Comparison of ENCODE assay signal across 11 cellular contexts in the genomic region with DNA sequence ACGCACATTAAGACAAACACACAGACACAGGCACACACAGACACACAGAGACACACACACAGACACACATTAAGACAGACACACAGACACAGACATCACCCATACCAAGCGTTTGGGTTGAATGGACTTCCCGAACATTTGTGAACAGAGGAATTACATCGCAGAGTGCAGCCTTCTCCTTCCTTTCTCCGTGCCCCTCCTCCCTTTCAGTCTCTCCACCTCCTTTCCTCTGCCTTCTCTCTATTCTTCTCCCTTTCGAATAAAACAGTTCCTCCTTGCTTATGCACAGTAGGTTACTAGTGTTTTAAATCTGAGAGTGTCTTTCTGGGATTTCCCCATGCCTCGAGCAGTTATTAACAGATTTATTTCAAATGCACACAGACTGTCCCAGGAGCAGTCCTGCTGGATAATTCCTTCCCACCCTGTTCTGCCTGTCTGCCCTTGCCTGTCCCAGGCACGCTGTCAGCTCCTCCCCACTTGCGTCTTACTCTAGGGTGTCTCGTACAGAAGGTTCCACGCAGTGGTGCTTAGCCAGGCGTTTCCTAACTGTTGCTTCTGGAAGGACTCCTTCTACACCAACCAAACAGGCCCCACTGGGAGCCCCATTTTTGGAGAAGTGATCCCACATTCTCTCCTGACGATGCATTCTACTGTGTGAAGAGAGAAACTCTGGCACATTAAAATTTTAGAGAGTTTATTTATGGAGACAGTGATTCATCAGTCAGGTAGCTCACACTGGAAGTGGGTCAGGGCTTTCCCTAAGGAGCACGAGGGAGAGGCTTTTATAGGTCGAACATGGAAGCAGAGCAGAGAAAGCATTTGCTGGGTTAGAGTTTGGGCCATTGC.
DNase-seq lines count a peak whose midpoint lies in the region; ATAC-seq and TF ChIP-seq lines count a peak whose summit lies in the region.
"Had no signal": no experiment of that assay in that cellular context is flagged by ENCODE, and none has a peak within 500 bp of the region (broad histone marks: within the 10 kb centered on the region; RNA-seq: fewer than 3 reads in every experiment).

No MANE protein-coding gene starts in this region.

- H3K36me3 Mint-ChIP-seq in activated T-cell treated with anti-CD3 and anti-CD28 coated beads, Interleukin-2, amount 50 U/mL, for 4 hours (ENCODE audit: insufficient read depth), result no peaks in the 10 kb centered on the region
- H3K36me3 Mint-ChIP-seq: activated naive CD4-positive, alpha-beta T cell treated with anti-CD3 and anti-CD28 coated beads, Interleukin-2, amount 50 U/mL, for 72 hours had no signal

- peak overlapping the region; percentile 43 for H3K27ac ChIP-seq in BLaER1
- H3K27ac ChIP-seq in RWPE2 (ENCODE audit: poor library complexity, severe bottlenecking), result no peak overlapping the region
- H3K27ac ChIP-seq in psoas muscle, result peak overlapping the region; percentile 92
- H3K27ac ChIP-seq: KMS-11 had no signal

- H3K27me3 ChIP-seq in BLaER1, result no peaks in the 10 kb centered on the region
- no peaks in the 10 kb centered on the region for H3K27me3 ChIP-seq in RWPE2 (ENCODE audit: insufficient read depth, poor library complexity, severe bottlenecking)
- no peaks in the 10 kb centered on the region for H3K27me3 ChIP-seq in psoas muscle (ENCODE audit: insufficient read depth in 3 of 3, low read length in 2 of 3)

- peaks cover 9% of the 10 kb centered on the region for H3K27me3 Mint-ChIP-seq in activated T-cell treated with anti-CD3 and anti-CD28 coated beads, Interleukin-2, amount 50 U/mL, for 4 hours (ENCODE audit: low read depth)

- no peaks in the 10 kb centered on the region for H3K9me3 Mint-ChIP-seq in activated T-cell treated with anti-CD3 and anti-CD28 coated beads, Interleukin-2, amount 50 U/mL, for 4 hours
- H3K9me3 Mint-ChIP-seq: activated B cell treated with CpG ODN at 0.5 μM for 24 hours; activated naive CD4-positive, alpha-beta T cell treated with anti-CD3 and anti-CD28 coated beads, Interleukin-2, amount 50 U/mL, for 72 hours had no signal

- no peaks in the 10 kb centered on the region for H4K20me1 ChIP-seq in BLaER1

- H3K9me3 ChIP-seq in BLaER1 (0 out of 2 replicates have a peak, but pooled peaks cover 6% of the 10 kb centered on the region), RWPE2 (ENCODE audit: severe bottlenecking) (no peaks in the 10 kb centered on the region), psoas muscle (no peaks in the 10 kb centered on the region)

- 23 to 38% (median 27%) methylated on average over 15 of the region's 15 CpGs for WGBS in psoas muscle, 3 donors

- no peaks in the 10 kb centered on the region for H3K4me1 Mint-ChIP-seq in activated T-cell treated with anti-CD3 and anti-CD28 coated beads, Interleukin-2, amount 50 U/mL, for 4 hours (ENCODE audit: low read depth)

- H3K9ac ChIP-seq in BLaER1, result no peak overlapping the region
- H3K9ac ChIP-seq: KMS-11 had no signal

- TF ChIP-seq CTCF in RWPE2 (IDR thresholded peaks at IDR 0.05; ENCODE audit: poor library complexity, severe bottlenecking), result no peak
- no peak for TF ChIP-seq CTCF in psoas muscle (IDR thresholded peaks at IDR 0.05)

- ATAC-seq in RWPE2 (ENCODE audit: low read depth) (peak; percentile 92), Right ventricle myocardium superior (ENCODE audit: poor library complexity) (peak; percentile 94), psoas muscle (peak; percentile 92 to 95 (median 94)), HG02973 (IDR thresholded peaks at IDR 0.05; ENCODE audit: unreplicated experiment) (no peak)
- no peak for ATAC-seq in activated T-cell treated with anti-CD3 and anti-CD28 coated beads, Interleukin-2, amount 50 U/mL, for 4 hours
- ATAC-seq: activated naive CD4-positive, alpha-beta T cell treated with anti-CD3 and anti-CD28 coated beads, Interleukin-2, amount 50 U/mL, for 72 hours had no signal

- intact Hi-C loops in Right ventricle myocardium superior (cut with DNase I), result no loop called here
- intact Hi-C loops in psoas muscle (cut with DNase I), result no loop called here

- H3K36me3 ChIP-seq in BLaER1, result no peaks in the 10 kb centered on the region
- H3K36me3 ChIP-seq in RWPE2 (ENCODE audit: low read depth), result no peaks in the 10 kb centered on the region
- H3K36me3 ChIP-seq in psoas muscle (ENCODE audit: insufficient read depth in 1 of 2, low read depth in 1 of 2), result no peaks in the 10 kb centered on the region

- DNase-seq in RWPE2 (ENCODE audit: low spot score) (no peak), Right ventricle myocardium superior (peak; percentile 86), psoas muscle (peak; percentile 76 to 87), NCI-H69 (lab: John Stamatoyannopoulos, UW) (no peak)
- DNase-seq in activated T-cell treated with anti-CD3 and anti-CD28 coated beads, Interleukin-2, amount 50 U/mL, for 4 hours, result no peak
- no peak for DNase-seq in activated CD4-positive, alpha-beta T cell treated with anti-CD3 and anti-CD28 coated beads for 4 hours
- DNase-seq: activated B cell treated with CpG ODN at 0.5 μM for 24 hours had no signal

- H3K4me2 ChIP-seq in BLaER1, result peak overlapping the region; percentile 71
- H3K4me2 ChIP-seq: KMS-11 had no signal

- H3K4me3 ChIP-seq in BLaER1 (no peak overlapping the region), RWPE2 (ENCODE audit: severe bottlenecking) (no peak overlapping the region), psoas muscle (peak overlapping the region; percentile 66)

- H3K4me3 Mint-ChIP-seq in activated T-cell treated with anti-CD3 and anti-CD28 coated beads, Interleukin-2, amount 50 U/mL, for 4 hours, result no peak overlapping the region
- H3K4me3 Mint-ChIP-seq: activated B cell treated with CpG ODN at 0.5 μM for 24 hours had no signal

- H3K4me1 ChIP-seq in BLaER1, result peaks cover 34% of the 10 kb centered on the region
- H3K4me1 ChIP-seq in RWPE2 (ENCODE audit: insufficient read depth, poor library complexity, severe bottlenecking), result peaks cover 8% of the 10 kb centered on the region
- H3K4me1 ChIP-seq in psoas muscle, result peaks cover 19% of the 10 kb centered on the region

Comparison
In these comparisons a context has a peak if more than half of its experiments do, and no peak if none do; other contexts are left out.
1. ATAC-seq: peak in RWPE2 (single experiment), Right ventricle myocardium superior (single experiment) and psoas muscle (4 of 4); none in activated T-cell treated with anti-CD3 and anti-CD28 coated beads, Interleukin-2, amount 50 U/mL, for 4 hours (0 of 2) and HG02973 (single experiment).
2. DNase-seq: peak in Right ventricle myocardium superior (single experiment) and psoas muscle (2 of 2); none in RWPE2 (single experiment), activated T-cell treated with anti-CD3 and anti-CD28 coated beads, Interleukin-2, amount 50 U/mL, for 4 hours (single experiment), NCI-H69 (single experiment) and activated CD4-positive, alpha-beta T cell treated with anti-CD3 and anti-CD28 coated beads for 4 hours (0 of 2).